19 cellular contexts compared by ENCODE assay signal in the genomic region with DNA sequence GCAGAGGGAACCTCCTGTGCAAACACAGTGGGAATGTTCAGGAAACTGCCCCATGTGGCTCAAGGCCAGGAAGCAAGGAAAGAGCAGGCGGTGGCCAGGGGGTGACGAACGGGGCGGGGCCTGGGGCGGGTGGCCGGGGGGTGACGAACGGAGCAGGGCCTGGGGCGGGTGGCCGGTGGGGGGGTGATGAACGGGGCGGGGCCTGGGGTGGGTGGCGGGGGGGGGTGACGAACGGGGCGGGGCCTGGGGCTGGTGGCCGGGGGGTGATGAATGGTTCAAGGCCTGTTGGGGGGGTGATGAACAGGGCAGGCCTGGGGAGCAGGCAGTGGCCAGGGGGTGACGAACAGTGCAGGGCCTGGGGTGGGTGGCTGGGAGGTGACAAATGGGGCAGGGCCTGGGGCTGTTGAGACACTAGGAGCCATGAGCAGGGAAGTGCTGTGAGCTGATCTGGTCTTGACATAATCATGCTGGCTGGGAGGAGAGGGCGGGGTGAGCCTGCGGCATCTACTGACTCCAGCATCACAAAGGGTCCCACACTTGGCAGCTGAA.
DNase-seq lines count a peak whose midpoint lies in the region; ATAC-seq and TF ChIP-seq lines count a peak whose summit lies in the region.
"Had no signal": no experiment of that assay in that cellular context is flagged by ENCODE, and none has a peak within 500 bp of the region (broad histone marks: within the 10 kb centered on the region; RNA-seq: fewer than 3 reads in every experiment).

No MANE protein-coding gene starts in this region.

- H3K4me3 ChIP-seq in BLaER1 (peak overlapping the region; percentile 58; the same call in 1 of the 2 replicates), HEK293 (ENCODE audit: low read depth, low read length) (no peak overlapping the region), right lobe of liver (no peak overlapping the region)
- H3K4me3 ChIP-seq: GM12878, SK-N-MC had no signal

- no peak for TF ChIP-seq CTCF in HEK293 (tag by site-specific recombination; IDR thresholded peaks at IDR 0.05)
- no peak for TF ChIP-seq CTCF in VCaP (conservative IDR thresholded peaks at IDR 0.05)
- no peak for TF ChIP-seq CTCF in right lobe of liver (IDR thresholded peaks at IDR 0.05)

- CTCF ChIA-PET in HEK293 (lab: Yijun Ruan, JAX) = interaction anchor here (0.6 to 1.4 kb wide), 2 partner anchors 13 to 187 kb away, joined by 4 to 5 read pairs; no protein-coding TSS in a partner anchor
- CTCF ChIA-PET in activated CD4-positive, alpha-beta T cell treated with anti-CD3 and anti-CD28 coated beads, Interleukin-2, amount 10 ng/mL, durations not matched to agents 7 days and 5 days (lab: Charles Lee) = interaction anchor here (2.7 kb wide), 1 partner anchor 12 kb away, joined by 8 read pairs; no protein-coding TSS in a partner anchor

- H3K9me3 Mint-ChIP-seq in memory B cell = peaks cover 1% of the 10 kb centered on the region
- peaks cover 5% of the 10 kb centered on the region for H3K9me3 Mint-ChIP-seq in activated CD4-positive, alpha-beta T cell treated with anti-CD3 and anti-CD28 coated beads, Interleukin-2, amount 10 ng/mL, durations not matched to agents 7 days and 5 days
- H3K9me3 Mint-ChIP-seq: CD8-positive, alpha-beta T cell; T-cell had no signal

- intact Hi-C loops in right lobe of liver (cut with DNase I) = no loop called here

- H3K27me3 ChIP-seq in BLaER1 (no peaks in the 10 kb centered on the region), right lobe of liver (no peaks in the 10 kb centered on the region)

- H3K4me1 ChIP-seq in BLaER1 (peaks cover 98% of the 10 kb centered on the region), HEK293 (ENCODE audit: control insufficient read depth, insufficient read depth, low read length) (peaks cover 6% of the 10 kb centered on the region; the same call in 1 of the 2 replicates), right lobe of liver (no peaks in the 10 kb centered on the region)

- no peaks in the 10 kb centered on the region for H3K36me3 Mint-ChIP-seq in memory B cell
- no peaks in the 10 kb centered on the region for H3K36me3 Mint-ChIP-seq in activated CD4-positive, alpha-beta T cell treated with anti-CD3 and anti-CD28 coated beads, Interleukin-2, amount 10 ng/mL, durations not matched to agents 7 days and 5 days (ENCODE audit: low read depth)
- H3K36me3 Mint-ChIP-seq: CD8-positive, alpha-beta T cell; T-cell had no signal

- H3K36me3 ChIP-seq in BLaER1 (peaks cover 16% of the 10 kb centered on the region; the same call in 1 of the 2 replicates), HEK293 (ENCODE audit: control insufficient read depth in 2 of 2, insufficient read depth in 1 of 2, low read length in 2 of 2) (no peaks in the 10 kb centered on the region), right lobe of liver (no peaks in the 10 kb centered on the region)

- peaks cover 22% of the 10 kb centered on the region for H3K9me3 ChIP-seq in BLaER1
- H3K9me3 ChIP-seq in HEK293 (ENCODE audit: control insufficient read depth, insufficient read depth, low read depth, low read length) = no peaks in the 10 kb centered on the region
- no peaks in the 10 kb centered on the region for H3K9me3 ChIP-seq in right lobe of liver

- H3K4me3 Mint-ChIP-seq in memory B cell = peak overlapping the region; percentile 18
- H3K4me3 Mint-ChIP-seq in activated CD4-positive, alpha-beta T cell treated with anti-CD3 and anti-CD28 coated beads, Interleukin-2, amount 10 ng/mL, durations not matched to agents 7 days and 5 days = no peak overlapping the region
- H3K4me3 Mint-ChIP-seq: CD8-positive, alpha-beta T cell had no signal

- H3K27ac Mint-ChIP-seq in memory B cell = no peak overlapping the region
- no peak overlapping the region for H3K27ac Mint-ChIP-seq in activated CD4-positive, alpha-beta T cell treated with anti-CD3 and anti-CD28 coated beads, Interleukin-2, amount 10 ng/mL, durations not matched to agents 7 days and 5 days
- H3K27ac Mint-ChIP-seq: CD8-positive, alpha-beta T cell had no signal

- peak overlapping the region; percentile 96 for H3K4me2 ChIP-seq in BLaER1

- H4K20me1 ChIP-seq in BLaER1 = no peaks in the 10 kb centered on the region

- H3K4me1 Mint-ChIP-seq in memory B cell = peaks cover 25% of the 10 kb centered on the region
- H3K4me1 Mint-ChIP-seq in activated CD4-positive, alpha-beta T cell treated with anti-CD3 and anti-CD28 coated beads, Interleukin-2, amount 10 ng/mL, durations not matched to agents 7 days and 5 days = peaks cover 35% of the 10 kb centered on the region

- DNase-seq in memory B cell (ENCODE audit: low spot score in 2 of 2) (no peak), NCI-H345 treated with DMSO at 0.1 percent for 48 hours (lab: John Stamatoyannopoulos, UW; ENCODE audit: unreplicated experiment) (no peak), right lobe of liver (no peak), NCI-H2107 (lab: John Stamatoyannopoulos, UW) (no peak)
- no peak for DNase-seq in activated CD4-positive, alpha-beta T cell treated with anti-CD3 and anti-CD28 coated beads, Interleukin-2, amount 10 ng/mL, durations not matched to agents 7 days and 5 days
- DNase-seq: AML-193; CD8-positive, alpha-beta T cell; KBM-7; NCI-H1092; NCI-H1694; NCI-H510A; OCI-M1; T-cell had no signal

- ATAC-seq in memory B cell (ENCODE audit: low read depth) (no peak), right lobe of liver (no peak)
- ATAC-seq: CD8-positive, alpha-beta T cell; T-cell had no signal

- no peak for TF ChIP-seq POLR2A in right lobe of liver (IDR thresholded peaks at IDR 0.05)

- no peak overlapping the region for H3K9ac ChIP-seq in BLaER1

- peak overlapping the region; percentile 87 for H3K27ac ChIP-seq in BLaER1
- no peak overlapping the region for H3K27ac ChIP-seq in HEK293 (ENCODE audit: extremely low read depth, low read depth, low read length)
- peak overlapping the region; percentile 95; the same call in 1 of the 2 replicates for H3K27ac ChIP-seq in VCaP
- H3K27ac ChIP-seq in right lobe of liver = no peak overlapping the region
- H3K27ac ChIP-seq: HL-60, SK-N-MC had no signal

- POLR2A ChIA-PET in HEK293 (lab: Yijun Ruan, JAX) = no interaction called here
- POLR2A ChIA-PET in activated CD4-positive, alpha-beta T cell treated with anti-CD3 and anti-CD28 coated beads, Interleukin-2, amount 10 ng/mL, durations not matched to agents 7 days and 5 days (lab: Charles Lee) = interaction anchor here (0.6 kb wide), 1 partner anchor 18 kb away, joined by 3 read pairs; no protein-coding TSS in a partner anchor

- no peaks in the 10 kb centered on the region for H3K27me3 Mint-ChIP-seq in memory B cell
- peaks cover 6% of the 10 kb centered on the region for H3K27me3 Mint-ChIP-seq in activated CD4-positive, alpha-beta T cell treated with anti-CD3 and anti-CD28 coated beads, Interleukin-2, amount 10 ng/mL, durations not matched to agents 7 days and 5 days

- 47% methylated on average over 10 of the region's 20 CpGs for WGBS in right lobe of liver (ENCODE audit: insufficient coverage, low coverage, low lambda C conversion rate, missing lambda C conversion rate)

TF ChIP-seq in HEK293, 187 proteins besides CTCF, POLR2A, EP300 and RAD21 (continues in another document):
- TF ChIP-seq, protein P1, sequence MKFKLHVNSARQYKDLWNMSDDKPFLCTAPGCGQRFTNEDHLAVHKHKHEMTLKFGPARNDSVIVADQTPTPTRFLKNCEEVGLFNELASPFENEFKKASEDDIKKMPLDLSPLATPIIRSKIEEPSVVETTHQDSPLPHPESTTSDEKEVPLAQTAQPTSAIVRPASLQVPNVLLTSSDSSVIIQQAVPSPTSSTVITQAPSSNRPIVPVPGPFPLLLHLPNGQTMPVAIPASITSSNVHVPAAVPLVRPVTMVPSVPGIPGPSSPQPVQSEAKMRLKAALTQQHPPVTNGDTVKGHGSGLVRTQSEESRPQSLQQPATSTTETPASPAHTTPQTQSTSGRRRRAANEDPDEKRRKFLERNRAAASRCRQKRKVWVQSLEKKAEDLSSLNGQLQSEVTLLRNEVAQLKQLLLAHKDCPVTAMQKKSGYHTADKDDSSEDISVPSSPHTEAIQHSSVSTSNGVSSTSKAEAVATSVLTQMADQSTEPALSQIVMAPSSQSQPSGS (tag by site-specific recombination; IDR thresholded peaks at IDR 0.05; ENCODE audit: low read depth) = no peak
- peak; percentile 52 for TF ChIP-seq KLF1 (tag by site-specific recombination; IDR thresholded peaks at IDR 0.05)
- TF ChIP-seq ZNF274 (IDR thresholded peaks at IDR 0.05; ENCODE audit: low read length) = no peak
- no peak for TF ChIP-seq ZNF274 (tag by site-specific recombination; IDR thresholded peaks at IDR 0.05; ENCODE audit: borderline replicate concordance)
- no peak for TF ChIP-seq ZSCAN30 (tag by site-specific recombination; IDR thresholded peaks at IDR 0.05)
- TF ChIP-seq, protein P2, sequence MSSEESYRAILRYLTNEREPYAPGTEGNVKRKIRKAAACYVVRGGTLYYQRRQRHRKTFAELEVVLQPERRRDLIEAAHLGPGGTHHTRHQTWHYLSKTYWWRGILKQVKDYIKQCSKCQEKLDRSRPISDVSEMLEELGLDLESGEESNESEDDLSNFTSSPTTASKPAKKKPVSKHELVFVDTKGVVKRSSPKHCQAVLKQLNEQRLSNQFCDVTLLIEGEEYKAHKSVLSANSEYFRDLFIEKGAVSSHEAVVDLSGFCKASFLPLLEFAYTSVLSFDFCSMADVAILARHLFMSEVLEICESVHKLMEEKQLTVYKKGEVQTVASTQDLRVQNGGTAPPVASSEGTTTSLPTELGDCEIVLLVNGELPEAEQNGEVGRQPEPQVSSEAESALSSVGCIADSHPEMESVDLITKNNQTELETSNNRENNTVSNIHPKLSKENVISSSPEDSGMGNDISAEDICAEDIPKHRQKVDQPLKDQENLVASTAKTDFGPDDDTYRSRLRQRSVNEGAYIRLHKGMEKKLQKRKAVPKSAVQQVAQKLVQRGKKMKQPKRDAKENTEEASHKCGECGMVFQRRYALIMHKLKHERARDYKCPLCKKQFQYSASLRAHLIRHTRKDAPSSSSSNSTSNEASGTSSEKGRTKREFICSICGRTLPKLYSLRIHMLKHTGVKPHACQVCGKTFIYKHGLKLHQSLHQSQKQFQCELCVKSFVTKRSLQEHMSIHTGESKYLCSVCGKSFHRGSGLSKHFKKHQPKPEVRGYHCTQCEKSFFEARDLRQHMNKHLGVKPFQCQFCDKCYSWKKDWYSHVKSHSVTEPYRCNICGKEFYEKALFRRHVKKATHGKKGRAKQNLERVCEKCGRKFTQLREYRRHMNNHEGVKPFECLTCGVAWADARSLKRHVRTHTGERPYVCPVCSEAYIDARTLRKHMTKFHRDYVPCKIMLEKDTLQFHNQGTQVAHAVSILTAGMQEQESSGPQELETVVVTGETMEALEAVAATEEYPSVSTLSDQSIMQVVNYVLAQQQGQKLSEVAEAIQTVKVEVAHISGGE (tag by site-specific recombination; conservative IDR thresholded peaks at IDR 0.05; ENCODE audit: low read depth) = no peak
- TF ChIP-seq ZNF311 (tag by site-specific recombination; IDR thresholded peaks at IDR 0.05; ENCODE audit: borderline replicate concordance) = no peak

Comparison
In these comparisons a context has a peak if more than half of its experiments do, and no peak if none do; other contexts are left out.
1. H3K27ac ChIP-seq: peak in BLaER1 (single experiment) and VCaP (single experiment); none in HEK293 (single experiment) and right lobe of liver (0 of 3).